20 cellular contexts compared by ENCODE assay signal in the genomic region with DNA sequence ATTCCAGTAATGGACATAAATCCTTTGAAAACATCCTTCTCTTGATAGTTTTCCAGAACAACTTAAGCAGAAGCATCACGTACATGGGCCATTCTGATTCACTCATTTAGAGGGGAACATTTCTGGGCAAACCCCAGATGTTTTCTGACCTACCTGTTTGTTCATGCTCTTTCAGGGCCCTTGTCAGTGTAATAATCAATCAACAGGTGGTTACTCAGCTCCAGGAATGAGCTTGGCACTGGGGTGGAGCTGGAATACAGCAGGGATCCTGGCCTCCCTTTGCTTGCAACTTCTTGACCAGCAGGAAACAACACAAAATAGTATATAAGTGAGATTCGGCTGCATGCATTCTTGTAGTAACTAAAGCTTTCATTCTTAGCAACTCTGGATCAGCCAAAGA. TPM values are rescaled to one million over a fixed set of nuclear protein-coding genes. Genes with fewer than 3 reads are reported as not detected.
DNase-seq lines count a peak whose midpoint lies in the region; ATAC-seq, FAIRE-seq and TF ChIP-seq lines count a peak whose summit lies in the region.
"Had no signal": no experiment of that assay in that cellular context is flagged by ENCODE, and none has a peak within 500 bp of the region (broad histone marks: within the 10 kb centered on the region; RNA-seq: fewer than 3 reads in every experiment).

No MANE protein-coding gene starts in this region.

- H3K27ac ChIP-seq in RWPE1: peak overlapping the region; percentile 42
- no peak overlapping the region for H3K27ac ChIP-seq in foreskin keratinocyte
- H3K27ac ChIP-seq: BLaER1, GM23248, HL-60, SJSA1 had no signal

- FAIRE-seq in GM19239 (lab: Jason Lieb, UNC): peak; percentile 51

- DNase-seq in GM19239 (ENCODE audit: insufficient read length, low spot score) (no peak), RWPE1 (ENCODE audit: low spot score) (no peak), foreskin keratinocyte (peak; percentile 41 to 79), omental fat pad (ENCODE audit: low spot score) (no peak), NCI-H1694 (lab: John Stamatoyannopoulos, UW) (no peak)
- DNase-seq: CD4-positive, CD25-positive, alpha-beta regulatory T cell; GM23248; NCI-H1092 treated with DMSO at 0.1 percent for 48 hours; NCI-H1436 treated with DMSO at 0.1 percent for 48 hours; NCI-H2029; NCI-H446; NCI-H524 treated with DMSO at 0.1 percent for 48 hours; NCI-H774; PC-3; Right ventricle myocardium superior had no signal

- peaks cover 3% of the 10 kb centered on the region for H3K27me3 ChIP-seq in foreskin keratinocyte
- H3K27me3 ChIP-seq: BLaER1, SJSA1 had no signal

- CTCF ChIA-PET in RWPE1 (lab: Yijun Ruan, JAX): no interaction called here

- ATAC-seq in foreskin keratinocyte (peak; percentile 84), omental fat pad (ENCODE audit: low FRiP score) (peak; percentile 64), HG02610 (IDR thresholded peaks at IDR 0.05; ENCODE audit: unreplicated experiment) (no peak), HG03439 (IDR thresholded peaks at IDR 0.05; ENCODE audit: unreplicated experiment) (no peak)
- ATAC-seq: PC-3 had no signal

- POLR2A ChIA-PET in RWPE1 (lab: Yijun Ruan, JAX; ENCODE audit: low non-redundant PET): no interaction called here

- H3K4me1 ChIP-seq in foreskin keratinocyte: no peaks in the 10 kb centered on the region
- H3K4me1 ChIP-seq: SJSA1 had no signal

- TF ChIP-seq CTCF in RWPE1 (conservative IDR thresholded peaks at IDR 0.05; ENCODE audit: low read depth) (no peak), foreskin keratinocyte (conservative IDR thresholded peaks at IDR 0.05) (no peak), omental fat pad (IDR thresholded peaks at IDR 0.05) (no peak)

RNA-seq across cellular contexts. Expression of gene UBE2E1, which starts 9.2 kb away (rescaled TPM):
- total RNA-seq in foreskin keratinocyte: 91.8 and 97.3 TPM in 2 replicates
- polyA plus RNA-seq in foreskin keratinocyte: 88.1 and 93.4 TPM in 2 replicates
- total RNA-seq in omental fat pad: 100 to 1,000 TPM in 1 of 4 donors, 10 to 100 TPM in 3; 72.8 to 114 (median 85.6) TPM

Comparison
In these comparisons a context has a peak if more than half of its experiments do, and no peak if none do; other contexts are left out.
1. DNase-seq: peak in foreskin keratinocyte (2 of 2); none in GM19239 (single experiment), RWPE1 (single experiment), omental fat pad (single experiment) and NCI-H1694 (single experiment).
2. ATAC-seq: peak in foreskin keratinocyte (single experiment) and omental fat pad (single experiment); none in HG02610 (single experiment) and HG03439 (single experiment).